23 cellular contexts compared by ENCODE assay signal in the genomic region with DNA sequence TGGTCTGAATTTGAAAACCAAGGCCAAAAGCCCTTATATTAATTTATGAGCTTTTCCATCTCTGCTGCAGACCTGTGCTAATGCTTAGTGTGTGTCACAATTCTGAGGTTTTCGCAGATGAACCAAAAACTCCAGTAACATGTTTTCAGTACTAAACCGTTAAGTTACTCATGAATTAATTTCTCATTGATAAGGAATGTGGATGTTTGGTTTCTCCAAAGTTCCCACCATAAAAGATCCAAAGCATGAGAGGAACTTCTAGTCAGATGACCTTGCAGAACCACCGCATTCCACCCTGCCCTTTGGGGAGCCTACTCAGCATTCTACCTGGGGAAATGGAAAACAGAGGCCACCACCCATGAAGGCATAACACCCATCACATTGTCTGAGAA. TPM values are rescaled to one million over a fixed set of nuclear protein-coding genes. Genes with fewer than 3 reads are reported as not detected.
DNase-seq lines count a peak whose midpoint lies in the region; ATAC-seq, FAIRE-seq and TF ChIP-seq lines count a peak whose summit lies in the region.
"Had no signal": no experiment of that assay in that cellular context is flagged by ENCODE, and none has a peak within 500 bp of the region (broad histone marks: within the 10 kb centered on the region; RNA-seq: fewer than 3 reads in every experiment).

No MANE protein-coding gene starts in this region.

- no peaks in the 10 kb centered on the region for H4K20me1 ChIP-seq in H1 (replicated peaks in 1 of 2; ENCODE audit: control insufficient read depth in 1 of 2, insufficient read depth in 2 of 2, low read length in 2 of 2)

- no peaks in the 10 kb centered on the region for H3K27me3 ChIP-seq in CD8-positive, alpha-beta memory T cell (ENCODE audit: insufficient read depth, low read length, poor library complexity, severe bottlenecking)
- H3K27me3 ChIP-seq in H1 (replicated peaks in 1 of 4; ENCODE audit: control insufficient read depth in 3 of 4, extremely low read depth in 1 of 4, insufficient read depth in 3 of 4, low read length in 3 of 4), result no peaks in the 10 kb centered on the region
- H3K27me3 ChIP-seq: colonic mucosa, esophagus squamous epithelium, left lung had no signal

- no peak overlapping the region for H3K56ac ChIP-seq in H1 (replicated peaks; ENCODE audit: insufficient read length, low read depth, low read length)

- H3K27ac ChIP-seq in CD8-positive, alpha-beta memory T cell (ENCODE audit: low read depth, low read length), result peak overlapping the region; percentile 55
- no peak overlapping the region for H3K27ac ChIP-seq in H1 (ENCODE audit: low read depth, low read length)
- H3K27ac ChIP-seq: colonic mucosa, esophagus squamous epithelium, left lung, VCaP had no signal

- no peak for TF ChIP-seq CTCF in H1 (IDR thresholded peaks at IDR 0.05; ENCODE audit: control extremely low read depth in 1 of 3, insufficient read depth in 1 of 3, low read depth in 1 of 3, low read length in 3 of 3)

- no peak overlapping the region for H4K5ac ChIP-seq in H1 (ENCODE audit: insufficient read length, low read depth, low read length)

- no peaks in the 10 kb centered on the region for H3K79me2 ChIP-seq in H1 (ENCODE audit: control insufficient read depth in 1 of 2, insufficient read depth in 2 of 2, low read length in 2 of 2)

- H3K4ac ChIP-seq in H1 (replicated peaks; ENCODE audit: insufficient read length, low read depth, low read length), result no peak overlapping the region

- no peak overlapping the region for H3K14ac ChIP-seq in H1 (ENCODE audit: insufficient read length)

- TF ChIP-seq EP300 in H1 (IDR thresholded peaks at IDR 0.05; ENCODE audit: borderline replicate concordance in 1 of 2, low read depth in 2 of 2, low read length in 2 of 2), result no peak

- H2BK15ac ChIP-seq in H1 (ENCODE audit: low read length), result no peak overlapping the region

- H3K79me1 ChIP-seq in H1 (ENCODE audit: low read depth, low read length), result no peaks in the 10 kb centered on the region

- H4K8ac ChIP-seq in H1 (ENCODE audit: extremely low read depth, insufficient read depth, low read length), result no peak overlapping the region

- peaks cover 0 to 4% (median 0%) of the 10 kb centered on the region in 5 donors for H3K9me3 Mint-ChIP-seq in CD8-positive, alpha-beta memory T cell
- H3K9me3 Mint-ChIP-seq: activated naive CD8-positive, alpha-beta T cell treated with anti-CD3 and anti-CD28 coated beads for 36 hours; activated T-helper 17 cell treated with anti-CD3 and anti-CD28 coated beads, Interleukin-2, amount 50 U/mL, for 72 hours; nephron had no signal

- no peak overlapping the region for H3K4me3 ChIP-seq in CD8-positive, alpha-beta memory T cell (ENCODE audit: low read length)
- no peak overlapping the region for H3K4me3 ChIP-seq in H1 (ENCODE audit: extremely low read depth in 1 of 4, insufficient read depth in 2 of 4, low read depth in 3 of 4, low read length in 4 of 4)
- H3K4me3 ChIP-seq: colonic mucosa, esophagus squamous epithelium, left lung had no signal

- no peak overlapping the region for H3K4me2 ChIP-seq in H1 (ENCODE audit: insufficient read depth in 1 of 2, low read depth in 2 of 2, low read length in 2 of 2)

- H3K27me3 Mint-ChIP-seq in CD8-positive, alpha-beta memory T cell, result peaks cover 6% of the 10 kb centered on the region in 2 donors
- H3K27me3 Mint-ChIP-seq: activated T-helper 17 cell treated with anti-CD3 and anti-CD28 coated beads, Interleukin-2, amount 50 U/mL, for 72 hours had no signal

- no peak for TF ChIP-seq RAD21 in H1 (IDR thresholded peaks at IDR 0.05 in 1 of 2, conservative IDR thresholded peaks at IDR 0.05 in 1 of 2; ENCODE audit: low read depth in 2 of 2, low read length in 2 of 2)

- H3K18ac ChIP-seq in H1 (ENCODE audit: extremely low read depth, low read length), result no peak overlapping the region

- no peaks in the 10 kb centered on the region for H3K9me3 ChIP-seq in CD8-positive, alpha-beta memory T cell (ENCODE audit: low read length)
- no peaks in the 10 kb centered on the region for H3K9me3 ChIP-seq in H1 (ENCODE audit: insufficient read depth in 2 of 2, low read depth in 1 of 2, low read length in 1 of 2)
- H3K9me3 ChIP-seq: colonic mucosa, esophagus squamous epithelium, left lung had no signal

- no peaks in the 10 kb centered on the region for H3K4me1 Mint-ChIP-seq in CD8-positive, alpha-beta memory T cell
- H3K4me1 Mint-ChIP-seq: activated T-helper 17 cell treated with anti-CD3 and anti-CD28 coated beads, Interleukin-2, amount 50 U/mL, for 72 hours; nephron; T-helper 17 cell had no signal

- H2AK5ac ChIP-seq in H1 (ENCODE audit: low read depth, low read length), result no peak overlapping the region

- H2BK5ac ChIP-seq in H1 (ENCODE audit: low read depth, low read length), result no peak overlapping the region

- FAIRE-seq in H1 (lab: Jason Lieb, UNC), result no peak

- no peak overlapping the region for H2BK120ac ChIP-seq in H1 (replicated peaks; ENCODE audit: low read depth, low read length)

- H3K23me2 ChIP-seq in H1 (ENCODE audit: low read depth, low read length), result no peaks in the 10 kb centered on the region

- no peak overlapping the region for H4K91ac ChIP-seq in H1 (replicated peaks; ENCODE audit: insufficient read length, low read length)

- no peaks in the 10 kb centered on the region for H3K36me3 ChIP-seq in CD8-positive, alpha-beta memory T cell (ENCODE audit: insufficient read depth, low read length)
- no peaks in the 10 kb centered on the region for H3K36me3 ChIP-seq in H1 (ENCODE audit: control insufficient read depth in 2 of 4, insufficient read depth in 4 of 4, low read length in 3 of 4)
- H3K36me3 ChIP-seq: colonic mucosa, esophagus squamous epithelium, left lung had no signal

- no peak overlapping the region for H2AFZ ChIP-seq in H1 (ENCODE audit: low read length)

- H2BK20ac ChIP-seq in H1 (ENCODE audit: low read length), result no peak overlapping the region

- 92% methylated on average over 3 of the region's 3 CpGs; no CpG with 5 or more reads in 1 of the 2 experiments for WGBS in H1 (ENCODE audit: extremely low coverage in 1 of 2, insufficient coverage in 1 of 2, insufficient read length in 1 of 2, insufficient replicate concordance in 2 of 2, low coverage in 1 of 2, low lambda C conversion rate in 2 of 2, missing lambda C conversion rate in 1 of 2), 2 experiments

- no peak overlapping the region for H2BK12ac ChIP-seq in H1 (ENCODE audit: low read depth, low read length)

- no peak overlapping the region for H3K4me3 Mint-ChIP-seq in CD8-positive, alpha-beta memory T cell
- H3K4me3 Mint-ChIP-seq: activated naive CD8-positive, alpha-beta T cell treated with anti-CD3 and anti-CD28 coated beads for 36 hours; activated T-helper 17 cell treated with anti-CD3 and anti-CD28 coated beads, Interleukin-2, amount 50 U/mL, for 72 hours; nephron; T-helper 17 cell had no signal

- no peak overlapping the region for H3K27ac Mint-ChIP-seq in CD8-positive, alpha-beta memory T cell
- H3K27ac Mint-ChIP-seq: activated naive CD8-positive, alpha-beta T cell treated with anti-CD3 and anti-CD28 coated beads for 36 hours; activated T-helper 17 cell treated with anti-CD3 and anti-CD28 coated beads, Interleukin-2, amount 50 U/mL, for 72 hours; nephron; T-helper 17 cell had no signal

- H3K4me1 ChIP-seq in CD8-positive, alpha-beta memory T cell (ENCODE audit: insufficient read depth, low read length), result no peaks in the 10 kb centered on the region
- peaks cover 0 to 5% (median 1%) of the 10 kb centered on the region in 4 experiments; a peak in 3 of 7 replicates for H3K4me1 ChIP-seq in H1 (replicated peaks in 1 of 4; ENCODE audit: control insufficient read depth in 3 of 4, insufficient read depth in 4 of 4, low read length in 3 of 4)
- H3K4me1 ChIP-seq: colonic mucosa, esophagus squamous epithelium, left lung had no signal

- ATAC-seq in HG03139 (IDR thresholded peaks at IDR 0.05; ENCODE audit: unreplicated experiment) (no peak), HG03159 (IDR thresholded peaks at IDR 0.05; ENCODE audit: unreplicated experiment) (no peak), GM18873 (IDR thresholded peaks at IDR 0.05; ENCODE audit: low FRiP score, unreplicated experiment) (no peak)
- ATAC-seq: activated T-helper 17 cell treated with anti-CD3 and anti-CD28 coated beads, Interleukin-2, amount 50 U/mL, for 72 hours; left lung; sciatic nerve; T-helper 17 cell had no signal

- no peak overlapping the region for H3K9ac ChIP-seq in H1 (replicated peaks in 1 of 4; ENCODE audit: extremely low read depth in 1 of 4, low read depth in 3 of 4, low read length in 3 of 4)

- peaks cover 3 to 15% (median 5%) of the 10 kb centered on the region in 3 donors for H3K36me3 Mint-ChIP-seq in CD8-positive, alpha-beta memory T cell

- DNase-seq in CD8-positive, alpha-beta memory T cell, result no peak
- DNase-seq in LHCN-M2 (ENCODE audit: low read depth) (peak; percentile 54), H1 (ENCODE audit: low read depth in 1 of 2, low spot score in 2 of 2) (no peak), non-pigmented ciliary epithelial cell (ENCODE audit: low read depth) (peak; percentile 56), globus pallidus (ENCODE audit: low spot score) (no peak)
- DNase-seq: activated CD4-positive, alpha-beta T cell treated with anti-CD3 and anti-CD28 coated beads, Interleukin-2, amount 50 U/mL, for 1 hour; activated naive CD8-positive, alpha-beta T cell treated with anti-CD3 and anti-CD28 coated beads for 36 hours; colonic mucosa; esophagus squamous epithelium; head of caudate nucleus; left lung; NCI-H146; NCI-H524 treated with DMSO at 0.1 percent for 48 hours; RPMI8226; stimulated activated CD4-positive, alpha-beta T cell treated with anti-CD3 and anti-CD28 coated beads, Interleukin-15, amount 100 ng/mL, for 24 hours; T-helper 17 cell had no signal

- no peak for TF ChIP-seq POLR2A in H1 (IDR thresholded peaks at IDR 0.05; ENCODE audit: control extremely low read depth in 1 of 2, low read depth in 2 of 2, low read length in 2 of 2)

- no peak overlapping the region for H3K23ac ChIP-seq in H1 (ENCODE audit: insufficient read length)

- CTCF ChIA-PET in CD8-positive, alpha-beta memory T cell (lab: Charles Lee), result no interaction called here
- CTCF ChIA-PET in H1 (lab: Charles Lee; ENCODE audit: partially characterized antibody), result interaction anchor here (1.2 to 1.7 kb wide), 3 partner anchors 18 to 275 kb away, joined by 3 to 5 read pairs (median 5); no protein-coding TSS in a partner anchor

- POLR2A ChIA-PET in CD8-positive, alpha-beta memory T cell (lab: Charles Lee), result no interaction called here
- POLR2A ChIA-PET in H1 (lab: Charles Lee; ENCODE audit: partially characterized antibody), result no interaction called here

RNA-seq across cellular contexts. Expression of gene LEPR, which starts 7.5 kb away (rescaled TPM):
- 1 to 10 TPM; 1.5 to 1.8 TPM for total RNA-seq in CD8-positive, alpha-beta memory T cell
- 3.1 TPM for polyA plus RNA-seq in CD8-positive, alpha-beta memory T cell
- total RNA-seq in LHCN-M2 (2014; rRNA removed), result 20.2 and 20.7 TPM in 2 replicates
- 6.1 TPM for polyA plus RNA-seq in LHCN-M2 (2012)
- total RNA-seq in H1 (2021; fragmentation: NEBNext Ultra II Directional; extraction: Animal tissue kit (Norgen Biotek cat#: 25700)), result 2.8 and 3.9 TPM in 2 replicates
- polyA plus RNA-seq in H1 (2011; rRNA removed), result 1.1 and 1.3 TPM in 2 replicates
- polyA plus RNA-seq in H1 (2011; cell fraction: cytosol; rRNA removed), result 1.6 TPM
- polyA plus RNA-seq in H1 (2011; cell fraction: nucleus; rRNA removed), result 1.4 TPM
- polyA plus RNA-seq in H1 (2012, experiment 1 of 2), result 1.0 to 1.5 TPM (median 1.4 TPM) in 4 replicates
- 0.14 TPM for polyA plus RNA-seq in H1 (2012, experiment 2 of 2)
- polyA plus RNA-seq in H1 (2013, experiment 1 of 2), result 2.8 TPM
- polyA plus RNA-seq in H1 (2013, experiment 2 of 2), result 2.9 TPM
- polyA minus RNA-seq in H1 (2011; rRNA and poly(A)+ RNA removed), result 4.4 and 8.9 TPM in 2 replicates
- polyA minus RNA-seq in H1 (2011; cell fraction: cytosol; rRNA and poly(A)+ RNA removed), result 2.2 TPM
- polyA minus RNA-seq in H1 (2011; cell fraction: nucleus; rRNA and poly(A)+ RNA removed), result 4.5 TPM

RNA-seq across cellular contexts. Expression of gene LEPROT, which starts 7.5 kb away (rescaled TPM):
- 10 to 100 TPM; 16.4 to 21.6 TPM for total RNA-seq in CD8-positive, alpha-beta memory T cell
- 18.1 TPM for polyA plus RNA-seq in CD8-positive, alpha-beta memory T cell
- total RNA-seq in LHCN-M2 (2014; rRNA removed), result 37.6 and 58.8 TPM in 2 replicates
- 53.1 TPM for polyA plus RNA-seq in LHCN-M2 (2012)
- 19.9 and 25.7 TPM in 2 replicates for total RNA-seq in H1 (2021; fragmentation: NEBNext Ultra II Directional; extraction: Animal tissue kit (Norgen Biotek cat#: 25700))
- polyA plus RNA-seq in H1 (2011; rRNA removed), result 20.4 and 27.2 TPM in 2 replicates
- polyA plus RNA-seq in H1 (2011; cell fraction: cytosol; rRNA removed), result 29.0 TPM
- 9.4 TPM for polyA plus RNA-seq in H1 (2011; cell fraction: nucleus; rRNA removed)
- polyA plus RNA-seq in H1 (2012, experiment 1 of 2), result 17.7 to 29.2 TPM (median 19.4 TPM) in 4 replicates
- polyA plus RNA-seq in H1 (2012, experiment 2 of 2), result 31.9 TPM
- polyA plus RNA-seq in H1 (2013, experiment 1 of 2), result 27.3 TPM
- 30.5 TPM for polyA plus RNA-seq in H1 (2013, experiment 2 of 2)
- polyA minus RNA-seq in H1 (2011; rRNA and poly(A)+ RNA removed), result 23.8 and 32.4 TPM in 2 replicates
- polyA minus RNA-seq in H1 (2011; cell fraction: cytosol; rRNA and poly(A)+ RNA removed), result 16.9 TPM
- polyA minus RNA-seq in H1 (2011; cell fraction: nucleus; rRNA and poly(A)+ RNA removed), result 46.7 TPM

Comparison
In these comparisons a context has a peak if more than half of its experiments do, and no peak if none do; other contexts are left out.
1. DNase-seq: peak in LHCN-M2 (single experiment) and non-pigmented ciliary epithelial cell (single experiment); none in CD8-positive, alpha-beta memory T cell (0 of 5), H1 (0 of 2) and globus pallidus (single experiment).